ENCODE assay signal across 8 cellular contexts in the genomic region with DNA sequence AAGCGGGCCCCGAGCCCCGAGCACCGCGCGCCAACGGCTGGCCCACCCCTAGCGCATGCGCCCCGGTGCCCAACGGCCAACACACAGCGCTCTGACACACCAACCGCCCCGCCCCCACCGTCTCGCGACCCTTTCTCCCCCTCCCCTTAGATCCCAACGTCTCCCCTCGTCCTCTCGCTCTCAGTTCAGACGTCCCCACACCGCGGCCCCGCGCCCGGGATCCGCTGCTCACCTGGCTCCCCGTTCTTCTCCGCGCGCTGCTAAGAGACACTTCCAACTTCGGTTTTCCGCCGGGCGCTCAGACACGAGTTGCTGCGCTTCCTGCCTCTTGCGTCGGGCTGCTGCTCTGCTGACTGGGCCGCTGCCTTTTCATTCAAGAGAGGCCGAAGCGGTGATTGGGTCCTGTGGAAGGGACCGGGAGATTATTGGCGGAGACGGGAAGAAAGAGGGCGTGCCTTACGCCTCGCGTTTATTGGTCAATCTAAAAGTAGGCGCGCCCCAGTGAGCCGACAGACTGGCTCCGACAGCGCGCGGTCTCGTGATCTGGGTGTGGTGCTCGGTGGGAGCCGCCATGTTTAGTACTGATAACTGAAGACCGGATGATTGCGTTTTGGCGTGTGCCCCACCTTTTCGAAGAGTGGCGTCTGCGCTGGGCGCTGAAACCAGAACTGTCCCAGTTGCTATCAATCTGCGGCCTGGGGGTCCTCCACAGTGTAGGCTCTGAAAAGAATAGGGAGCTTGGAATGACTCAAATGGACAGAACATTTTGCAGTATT. TPM values are rescaled to one million over a fixed set of nuclear protein-coding genes. Genes with fewer than 3 reads are reported as not detected.
A peak's percentile ranks its signal among the peaks of the same experiment; 100 is the strongest.
DNase-seq lines count a peak whose midpoint lies in the region; ATAC-seq and TF ChIP-seq lines count a peak whose summit lies in the region.

A gene (minus strand): TSS at position 304 of the 776 bp plus-strand sequence. CDS start 6,121 bp downstream, outside the sequence.

- peak within 1 kb of the TSS; percentile 66 for H3K4me2 ChIP-seq in trophoblast cell (ENCODE audit: low read length)

- peaks cover 24% of the 10 kb centered on the region for H3K4me1 ChIP-seq in adipocyte (ENCODE audit: control insufficient read depth, insufficient read depth, low read length)
- H3K4me1 ChIP-seq in trophoblast cell (ENCODE audit: control insufficient read depth in 1 of 2, insufficient read depth in 2 of 2, low read length in 2 of 2), result peaks cover 2 to 11% of the 10 kb centered on the region in 2 experiments
- peaks cover 17 to 34% (median 23%) of the 10 kb centered on the region in 4 donors for H3K4me1 ChIP-seq in transverse colon

- no peak within 1 kb of the TSS for H2BK12ac ChIP-seq in trophoblast cell (ENCODE audit: low read length)

- H3K4me3 ChIP-seq in GM12875 (ENCODE audit: low read depth, low read length), result peak within 1 kb of the TSS; percentile 83
- peak within 1 kb of the TSS; percentile 94 for H3K4me3 ChIP-seq in adipocyte (ENCODE audit: low read length)
- H3K4me3 ChIP-seq in trophoblast cell (ENCODE audit: low read depth, low read length), result peak within 1 kb of the TSS; percentile 91
- H3K4me3 ChIP-seq in transverse colon, result peak within 1 kb of the TSS; percentile 73 to 100 (median 83)

- peaks cover 29% of the 10 kb centered on the region for H3K79me2 ChIP-seq in trophoblast cell (ENCODE audit: control insufficient read depth, insufficient read depth, low read length, poor library complexity)

- intact Hi-C loops in cardiac septum (cut with DNase I) (no loop called here), transverse colon (cut with DNase I; ENCODE audit: low total_unique reads) (loop anchor here (5.0 kb wide), 1 partner anchor 272 kb away; no protein-coding TSS in a partner anchor)

- peak within 1 kb of the TSS; percentile 57 for H2AK5ac ChIP-seq in trophoblast cell (ENCODE audit: low read length)

- TF ChIP-seq POLR2A in transverse colon (IDR thresholded peaks at IDR 0.05), result peak; percentile 95

- H3K14ac ChIP-seq in trophoblast cell (ENCODE audit: low read length), result peak within 1 kb of the TSS; percentile 74

- ATAC-seq in HG02798 (IDR thresholded peaks at IDR 0.05; ENCODE audit: poor library complexity, unreplicated experiment), result peak; percentile 95

- peak within 1 kb of the TSS; percentile 85 for H3K27ac ChIP-seq in trophoblast cell (ENCODE audit: low read depth, low read length)
- peak within 1 kb of the TSS; percentile 94 to 100 (median 97) for H3K27ac ChIP-seq in transverse colon

- DNase-seq in NCI-H1436 (lab: John Stamatoyannopoulos, UW) (peak; percentile 99), T follicular helper cell (ENCODE audit: low read depth) (peak; percentile 97), adipocyte (ENCODE audit: low read depth) (peak; percentile 100), cardiac septum (ENCODE audit: low spot score) (peak; percentile 99), trophoblast cell (peak; percentile 99), transverse colon (peak; percentile 98)

- peak within 1 kb of the TSS; percentile 87 for H3K18ac ChIP-seq in trophoblast cell (ENCODE audit: low read length)

- TF ChIP-seq CTCF in GM12875 (IDR thresholded peaks at IDR 0.05; ENCODE audit: borderline replicate concordance, insufficient read depth, low read depth, low read length) (no peak), transverse colon (IDR thresholded peaks at IDR 0.05) (no peak)

- peak within 1 kb of the TSS; percentile 76 for H2BK120ac ChIP-seq in trophoblast cell (ENCODE audit: insufficient read depth, low read length, poor library complexity)

- peak within 1 kb of the TSS; percentile 95 for H4K91ac ChIP-seq in trophoblast cell (ENCODE audit: low read depth, low read length)

- TF ChIP-seq EP300 in transverse colon (IDR thresholded peaks at IDR 0.05; ENCODE audit: low read depth), result no peak

- no peak within 1 kb of the TSS for H3K23ac ChIP-seq in trophoblast cell (ENCODE audit: low read length)

- H4K12ac ChIP-seq in trophoblast cell (ENCODE audit: low read depth, low read length), result peak within 1 kb of the TSS; percentile 68

- no CpG with 5 or more reads among the region's 67 CpGs for WGBS in trophoblast cell (ENCODE audit: extremely low coverage, insufficient coverage, insufficient read length)
- 1% methylated on average over 65 of the region's 67 CpGs; no CpG with 5 or more reads in 1 of the 2 donors for WGBS in transverse colon (ENCODE audit: low coverage in 1 of 2), 2 donors

- H2AFZ ChIP-seq in trophoblast cell (ENCODE audit: insufficient read depth, low read length, poor library complexity), result peak within 1 kb of the TSS; percentile 81

- H3K9ac ChIP-seq in adipocyte (ENCODE audit: low read length) (peak within 1 kb of the TSS; percentile 94), trophoblast cell (ENCODE audit: low read length) (peak within 1 kb of the TSS; percentile 97)

- peaks cover 11% of the 10 kb centered on the region for H3K79me1 ChIP-seq in trophoblast cell (ENCODE audit: low read length)

- in situ Hi-C loops in transverse colon (cut with MboI; ENCODE audit: low pct_ligation_motif_present in 1 of 4, low pct_unique_long_range_greater_than_20kb in 1 of 4, low sequenced_read_pairs in 3 of 4), result no loop called here

- H3K9me3 ChIP-seq in adipocyte (ENCODE audit: control insufficient read depth, low read length), result no peaks in the 10 kb centered on the region
- H3K9me3 ChIP-seq in trophoblast cell (ENCODE audit: insufficient read depth, low read depth, low read length), result no peaks in the 10 kb centered on the region
- no peaks in the 10 kb centered on the region for H3K9me3 ChIP-seq in transverse colon

- peak within 1 kb of the TSS; percentile 93 for H4K8ac ChIP-seq in trophoblast cell (ENCODE audit: low read depth, low read length)

- peak within 1 kb of the TSS; percentile 96 for H3K4ac ChIP-seq in trophoblast cell (ENCODE audit: low read depth, low read length)

- no peaks in the 10 kb centered on the region for H3K36me3 ChIP-seq in adipocyte (ENCODE audit: control insufficient read depth, insufficient read depth, low read length, severe bottlenecking)
- H3K36me3 ChIP-seq in trophoblast cell (ENCODE audit: control insufficient read depth in 1 of 2, insufficient read depth in 2 of 2, low read length in 2 of 2), result peaks cover 2 to 7% of the 10 kb centered on the region in 2 experiments
- no peaks in the 10 kb centered on the region for H3K36me3 ChIP-seq in transverse colon

- H3K27me3 ChIP-seq in adipocyte (replicated peaks; ENCODE audit: control insufficient read depth, insufficient read depth, low read length), result no peaks in the 10 kb centered on the region
- no peaks in the 10 kb centered on the region for H3K27me3 ChIP-seq in trophoblast cell (ENCODE audit: insufficient read depth, low read length)
- H3K27me3 ChIP-seq in transverse colon, result no peaks in the 10 kb centered on the region

- H2BK5ac ChIP-seq in trophoblast cell (ENCODE audit: low read depth, low read length, poor library complexity), result peak within 1 kb of the TSS; percentile 86

RNA-seq across cellular contexts. Expression of the gene that starts here (rescaled TPM):
- total RNA-seq in cardiac septum (26.7 TPM), transverse colon (100 to 1,000 TPM in 3 of 4 donors, 10 to 100 TPM in 1; 66.4 to 286 (median 163) TPM)
- 80.7 and 85.8 TPM in 2 replicates for polyA plus RNA-seq in trophoblast cell (2013)

Comparison
In these comparisons a context has a peak if more than half of its experiments do, and no peak if none do; other contexts are left out.
1. Peak in every context shown above with its lines: DNase-seq, ATAC-seq, H3K4me3 ChIP-seq and H3K27ac ChIP-seq.